26 cellular contexts compared by ENCODE assay signal in the genomic region with DNA sequence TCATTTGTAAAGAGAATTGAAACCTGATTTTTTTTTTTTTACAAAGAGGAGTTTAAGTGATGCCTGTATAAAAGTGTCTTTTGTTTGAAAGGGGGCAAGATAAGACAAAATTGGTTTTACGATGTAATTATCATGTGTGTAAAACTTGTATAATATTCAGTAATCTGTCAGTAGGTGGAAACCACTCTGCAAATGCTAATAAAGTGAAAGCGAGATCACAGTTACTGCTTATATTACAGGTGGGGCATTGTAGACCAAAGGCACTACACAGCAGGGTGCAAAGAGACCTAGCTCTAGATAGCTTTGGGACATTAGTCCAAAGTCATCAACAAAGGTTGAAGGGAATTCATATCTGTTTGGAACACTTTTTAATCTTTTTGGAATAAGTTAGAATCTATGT.
"Had no signal": no experiment of that assay in that cellular context is flagged by ENCODE, and none has a peak within 500 bp of the region (broad histone marks: within the 10 kb centered on the region; RNA-seq: fewer than 3 reads in every experiment).

No MANE protein-coding gene starts in this region.

- H3K4me3 ChIP-seq: left ventricle myocardium inferior, lung, neural progenitor cell, ovary, right atrium auricular region, right lobe of liver, smooth muscle cell, stomach, testis, thyroid gland, transverse colon, upper lobe of left lung, vagina had no signal

- H3K9ac ChIP-seq: neural progenitor cell had no signal

- H3K27me3 ChIP-seq: neural progenitor cell, neutrophil, ovary, right atrium auricular region, right lobe of liver, stomach, testis, thyroid gland, transverse colon, upper lobe of left lung, vagina had no signal

- H2AFZ ChIP-seq: neural progenitor cell had no signal

- H3K4me1 ChIP-seq: left ventricle myocardium inferior, right atrium auricular region, right lobe of liver, stomach, testis, thyroid gland, transverse colon, upper lobe of left lung, vagina had no signal

- H3K36me3 ChIP-seq: left ventricle myocardium inferior, neural progenitor cell, neutrophil, ovary, right atrium auricular region, right lobe of liver, stomach, thyroid gland, transverse colon, upper lobe of left lung, vagina had no signal

- DNase-seq: kidney glomerular epithelial cell; left cardiac atrium; left ventricle myocardium inferior; mesendoderm; naive B cell; natural killer cell; nephron progenitor cell; ovary; right lobe of liver; stimulated activated CD4-positive, alpha-beta T cell treated with anti-CD3 and anti-CD28 coated beads, Interleukin-1b, Interleukin-23, amount 100 ng/mL, for 48 hours; stimulated activated CD4-positive, alpha-beta T cell treated with anti-CD3 and anti-CD28 coated beads, Interleukin-2, amount 100 ng/mL, for 48 hours; stimulated activated CD4-positive, alpha-beta T cell treated with anti-CD3 and anti-CD28 coated beads, Interleukin-4, amount 100 ng/mL, for 4 hours; stimulated activated CD8-positive, alpha-beta memory T cell treated with anti-CD3 and anti-CD28 coated beads, Interleukin-4, amount 100 ng/mL, for 48 hours; stimulated activated naive B cell treated with anti-CD40 and anti-IgM and Interleukin-4, amounts not matched to agents 10 μg/mL and 1 μg/mL and 100 μg/mL, for 72 hours; stimulated activated naive CD8-positive, alpha-beta T cell treated with anti-CD3 and anti-CD28 coated beads, Interleukin-15, Interleukin-2, amounts not matched to agents 100 U/mL and 50 U/mL, for 24 hours; stomach; testis; thyroid gland; transverse colon; upper lobe of left lung had no signal

- H3K27ac ChIP-seq: left ventricle myocardium inferior, neural progenitor cell, neutrophil, ovary, right atrium auricular region, right lobe of liver, stomach, testis, thyroid gland, transverse colon, upper lobe of left lung, vagina had no signal

- ATAC-seq: left cardiac atrium; natural killer cell; right lobe of liver; stimulated activated naive B cell treated with anti-CD40 and anti-IgM and Interleukin-4, amounts not matched to agents 10 μg/mL and 1 μg/mL and 100 μg/mL, for 72 hours; stimulated activated naive CD8-positive, alpha-beta T cell treated with anti-CD3 and anti-CD28 coated beads, Interleukin-15, Interleukin-2, amounts not matched to agents 100 U/mL and 50 U/mL, for 24 hours had no signal

- H3K9me3 ChIP-seq: left ventricle myocardium inferior, neutrophil, ovary, right atrium auricular region, right lobe of liver, stomach, testis, thyroid gland, transverse colon, upper lobe of left lung, vagina had no signal

- H3K4me2 ChIP-seq: smooth muscle cell had no signal
